ENCODE assay signal across 10 cellular contexts in the genomic region with DNA sequence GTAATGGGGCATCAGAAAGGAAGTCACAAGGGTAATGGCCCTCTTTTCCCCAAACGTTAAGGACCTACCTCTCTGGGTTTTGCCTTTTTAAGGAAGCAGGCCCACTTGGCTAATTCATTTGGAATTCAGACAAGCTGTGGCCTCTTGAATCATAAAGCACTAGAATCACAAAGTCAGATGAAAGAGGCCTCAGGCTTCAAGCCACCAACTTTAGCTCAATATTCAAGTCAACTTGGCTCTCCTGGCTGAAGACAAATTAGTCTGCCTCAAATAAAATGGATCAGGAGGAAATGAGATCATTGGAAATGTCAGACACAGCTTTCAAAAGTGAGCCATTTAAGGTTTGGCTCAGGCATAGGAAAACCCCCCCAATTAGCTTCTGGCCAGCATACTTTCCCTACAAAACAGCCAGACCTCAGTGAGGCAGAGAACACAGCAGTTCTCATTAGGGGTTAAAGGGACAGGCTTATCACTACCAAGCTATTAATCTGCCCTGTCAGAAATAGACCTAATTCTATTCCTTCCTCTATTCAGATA.
DNase-seq lines count a peak whose midpoint lies in the region; ATAC-seq and TF ChIP-seq lines count a peak whose summit lies in the region.
"Had no signal": no experiment of that assay in that cellular context is flagged by ENCODE, and none has a peak within 500 bp of the region (broad histone marks: within the 10 kb centered on the region; RNA-seq: fewer than 3 reads in every experiment).

No MANE protein-coding gene starts in this region.

- peaks cover 28% of the 10 kb centered on the region for H3K4me1 Mint-ChIP-seq in nephron progenitor cell

- H3K9ac ChIP-seq in SK-N-MC (ENCODE audit: insufficient read length) = no peak overlapping the region

- ATAC-seq in GM21526 (IDR thresholded peaks at IDR 0.05; ENCODE audit: low FRiP score, unreplicated experiment) = no peak
- no peak for ATAC-seq in HG03095 (IDR thresholded peaks at IDR 0.05; ENCODE audit: unreplicated experiment)
- ATAC-seq: upper lobe of right lung had no signal

- no peak overlapping the region; the same call in 1 of the 2 replicates for H3K4me3 ChIP-seq in SK-N-MC
- no peak overlapping the region for H3K4me3 ChIP-seq in foreskin fibroblast (ENCODE audit: low read depth in 1 of 2, low read length in 2 of 2)
- H3K4me3 ChIP-seq: upper lobe of right lung had no signal

- H3K9me3 ChIP-seq in SK-N-MC (ENCODE audit: low read depth, low read length) = no peaks in the 10 kb centered on the region
- H3K9me3 ChIP-seq: upper lobe of right lung had no signal

- peak; percentile 49 for DNase-seq in AG20443 (ENCODE audit: low spot score)
- peak; percentile 24 for DNase-seq in SK-N-MC (ENCODE audit: low read depth, low spot score)
- DNase-seq in foreskin fibroblast = peak; percentile 72 to 82
- DNase-seq in nephron progenitor cell = no peak
- no peak for DNase-seq in activated effector memory CD4-positive, alpha-beta T cell treated with anti-CD3 and anti-CD28 coated beads, Interleukin-2, amount 50 U/mL, for 16 hours
- DNase-seq in NCI-H146 (lab: John Stamatoyannopoulos, UW) = no peak
- DNase-seq: activated CD8-positive, alpha-beta memory T cell treated with anti-CD3 and anti-CD28 coated beads, Interleukin-2, amount 50 U/mL, for 48 hours; upper lobe of right lung had no signal

- H3K27me3 Mint-ChIP-seq in nephron progenitor cell (ENCODE audit: low read depth, poor library complexity) = no peaks in the 10 kb centered on the region

- H3K9me3 Mint-ChIP-seq in nephron progenitor cell = no peaks in the 10 kb centered on the region

- TF ChIP-seq CTCF in foreskin fibroblast (IDR thresholded peaks at IDR 0.05; ENCODE audit: low read depth, low read length) = no peak
- TF ChIP-seq CTCF in nephron progenitor cell (IDR thresholded peaks at IDR 0.05) = no peak

- H3K36me3 Mint-ChIP-seq in nephron progenitor cell (ENCODE audit: low read depth) = peaks cover 33% of the 10 kb centered on the region

- peaks cover 25% of the 10 kb centered on the region for H3K36me3 ChIP-seq in SK-N-MC (ENCODE audit: insufficient read depth, low read length)

- peak overlapping the region; percentile 71 for H3K27ac ChIP-seq in SK-N-MC
- H3K27ac ChIP-seq: upper lobe of right lung had no signal

- H3K27ac Mint-ChIP-seq in nephron progenitor cell = peak overlapping the region; percentile 93

- H3K4me3 Mint-ChIP-seq in nephron progenitor cell = no peak overlapping the region

Comparison
In these comparisons a context has a peak if more than half of its experiments do, and no peak if none do; other contexts are left out.
1. DNase-seq: peak in AG20443 (single experiment), SK-N-MC (single experiment) and foreskin fibroblast (2 of 2); none in nephron progenitor cell (single experiment), activated effector memory CD4-positive, alpha-beta T cell treated with anti-CD3 and anti-CD28 coated beads, Interleukin-2, amount 50 U/mL, for 16 hours (single experiment) and NCI-H146 (single experiment).